In genomic region chr14:75280448-75280830, GRCh38 we compare ENCODE assay signal across 9 cellular contexts. TPM values are rescaled to one million over a fixed set of nuclear protein-coding genes. Genes with fewer than 3 reads are reported as not detected.
DNase-seq lines count a peak whose midpoint lies in the region; ATAC-seq, FAIRE-seq and TF ChIP-seq lines count a peak whose summit lies in the region.
"Had no signal": no experiment of that assay in that cellular context is flagged by ENCODE, and none has a peak within 500 bp of the region (broad histone marks: within the 10 kb centered on the region; RNA-seq: fewer than 3 reads in every experiment).

No MANE protein-coding gene starts in this region.

- no peak for ATAC-seq in K562
- no peak for ATAC-seq in GM21717 (IDR thresholded peaks at IDR 0.05; ENCODE audit: unreplicated experiment)

- TF ChIP-seq CTCF in K562 (IDR thresholded peaks at IDR 0.05 in 2 of 3, conservative IDR thresholded peaks at IDR 0.05 in 1 of 3; ENCODE audit: insufficient read depth in 2 of 3, low read depth in 1 of 3, low read length in 3 of 3): no peak
- TF ChIP-seq CTCF in spleen (IDR thresholded peaks at IDR 0.05 in 8 of 11, conservative IDR thresholded peaks at IDR 0.05 in 3 of 11): no peak

- intact Hi-C loops in K562 (cut with micrococcal nuclease): no loop called here
- intact Hi-C loops in spleen (cut with DNase I; ENCODE audit: low total_unique reads): no loop called here

- TF ChIP-seq EP300 in K562 (IDR thresholded peaks at IDR 0.05; ENCODE audit: low read length): no peak

- DNase-seq in K562 (ENCODE audit: extremely low read depth in 1 of 4, low spot score in 3 of 4): no peak
- peak; percentile 43 for DNase-seq in spleen
- DNase-seq in COLO829 (ENCODE audit: low spot score): no peak
- DNase-seq in GDM1 (lab: John Stamatoyannopoulos, UW): no peak
- DNase-seq in hippocampal formation (lab: John Stamatoyannopoulos, UW): no peak
- DNase-seq: activated CD4-positive, alpha-beta T cell treated with anti-CD3 and anti-CD28 coated beads, Interleukin-2, amount 50 U/mL, for 48 hours had no signal

- H3K27me3 ChIP-seq in HUES64 (ENCODE audit: insufficient read depth, low read length) (peaks cover 32% of the 10 kb centered on the region), K562 (ENCODE audit: control insufficient read depth in 2 of 2, insufficient read depth in 2 of 2, low read length in 2 of 2) (no peaks in the 10 kb centered on the region), layer of hippocampus (ENCODE audit: control insufficient read depth, insufficient read depth, low read length) (no peaks in the 10 kb centered on the region), spleen (replicated peaks in 1 of 7) (peaks cover 0 to 41% (median 8%) of the 10 kb centered on the region in 7 donors)

- TF ChIP-seq RAD21 in K562 (CRISPR knock-in tag; conservative IDR thresholded peaks at IDR 0.05 in 1 of 2, IDR thresholded peaks at IDR 0.05 in 1 of 2): no peak

- no peak for FAIRE-seq in K562 (lab: Jason Lieb, UNC)

- H3K27ac ChIP-seq in HUES64 (ENCODE audit: low read depth, low read length): peak overlapping the region; percentile 65; the same call in 1 of the 2 replicates
- H3K27ac ChIP-seq in K562 (ENCODE audit: extremely low read depth, low read depth, low read length): no peak overlapping the region
- peak overlapping the region; percentile 99 for H3K27ac ChIP-seq in layer of hippocampus (ENCODE audit: low read depth, low read length)
- peak overlapping the region in 6 of 8 donors; percentile 9 to 99 (median 96) for H3K27ac ChIP-seq in spleen

- CTCF ChIA-PET in K562 (lab: Yijun Ruan, JAX; ENCODE audit: low intra/inter-chr PET ratio): no interaction called here

- peaks cover 5% of the 10 kb centered on the region; the same call in 1 of the 3 replicates for H3K79me2 ChIP-seq in K562 (ENCODE audit: control insufficient read depth, insufficient read depth, low read length)

- no peaks in the 10 kb centered on the region for H3K9me1 ChIP-seq in K562 (ENCODE audit: control insufficient read depth, insufficient read depth, low read length)

- no peak overlapping the region for H3K4me2 ChIP-seq in K562 (ENCODE audit: insufficient read depth, low read length)

- TF ChIP-seq POLR2A in K562 (conservative IDR thresholded peaks at IDR 0.05) (no peak), spleen (IDR thresholded peaks at IDR 0.05) (no peak)

- WGBS in HUES64: 27% methylated on average over 6 of the region's 6 CpGs
- WGBS in K562 (ENCODE audit: insufficient coverage, low coverage, missing lambda C conversion rate): 72% methylated on average over 5 of the region's 6 CpGs
- WGBS in spleen, 5 donors: 93 to 98% (median 96%) methylated on average over 6 of the region's 6 CpGs

- peak overlapping the region; percentile 23 for H3K9ac ChIP-seq in HUES64 (ENCODE audit: low read depth, low read length)
- no peak overlapping the region; a peak in 1 of 4 replicates for H3K9ac ChIP-seq in K562 (ENCODE audit: insufficient read depth in 1 of 2, low read depth in 2 of 2, low read length in 2 of 2)

- no TSS peak for BruUV-seq in K562 (replicated peaks; lab: Mats Ljungman, UMichigan)

- H3K4me1 ChIP-seq in HUES64 (ENCODE audit: insufficient read depth, low read length) (peaks cover 20% of the 10 kb centered on the region), K562 (replicated peaks in 1 of 2; ENCODE audit: control insufficient read depth in 2 of 2, insufficient read depth in 2 of 2, low read length in 2 of 2) (peaks cover 29 to 39% of the 10 kb centered on the region in 2 experiments), spleen (peaks cover 19 to 87% (median 50%) of the 10 kb centered on the region in 6 donors)

- H3K36me3 ChIP-seq in HUES64 (ENCODE audit: insufficient read depth, low read length) (peaks cover 20% of the 10 kb centered on the region), K562 (ENCODE audit: control insufficient read depth, insufficient read depth, low read length) (peaks cover 18% of the 10 kb centered on the region; the same call in 2 of the 3 replicates), spleen (peaks cover 0 to 27% (median 10%) of the 10 kb centered on the region in 6 donors)

- H2AFZ ChIP-seq in K562 (ENCODE audit: low read depth, low read length): no peak overlapping the region

- peak overlapping the region; percentile 87 for H3K4me3 ChIP-seq in HUES64 (ENCODE audit: low read length)
- peak overlapping the region; percentile 71; the same call in 1 of the 2 replicates for H3K4me3 ChIP-seq in K562
- peak overlapping the region; percentile 54 to 81 (median 64) for H3K4me3 ChIP-seq in spleen

- no peaks in the 10 kb centered on the region for H3K9me3 ChIP-seq in HUES64 (ENCODE audit: insufficient read depth, low read depth, low read length)
- H3K9me3 ChIP-seq in K562 (replicated peaks; ENCODE audit: control insufficient read depth, insufficient read depth, low read depth, low read length): no peaks in the 10 kb centered on the region
- H3K9me3 ChIP-seq in spleen: no peaks in the 10 kb centered on the region

- in situ Hi-C loops in K562 (cut with MboI): no loop called here

- POLR2A ChIA-PET in K562 (lab: Yijun Ruan, JAX): interaction anchor here (0.5 to 3.5 kb wide), 7 partner anchors 10 to 117 kb away, joined by 3 to 24 read pairs (median 4); no protein-coding TSS in a partner anchor

- peaks cover 10% of the 10 kb centered on the region; the same call in 1 of the 2 replicates for H4K20me1 ChIP-seq in K562 (replicated peaks; ENCODE audit: control insufficient read depth, insufficient read depth, low read length)

TF ChIP-seq in K562, 482 proteins besides CTCF, POLR2A, EP300 and RAD21 (continues in another document):
- TF ChIP-seq, protein P1, sequence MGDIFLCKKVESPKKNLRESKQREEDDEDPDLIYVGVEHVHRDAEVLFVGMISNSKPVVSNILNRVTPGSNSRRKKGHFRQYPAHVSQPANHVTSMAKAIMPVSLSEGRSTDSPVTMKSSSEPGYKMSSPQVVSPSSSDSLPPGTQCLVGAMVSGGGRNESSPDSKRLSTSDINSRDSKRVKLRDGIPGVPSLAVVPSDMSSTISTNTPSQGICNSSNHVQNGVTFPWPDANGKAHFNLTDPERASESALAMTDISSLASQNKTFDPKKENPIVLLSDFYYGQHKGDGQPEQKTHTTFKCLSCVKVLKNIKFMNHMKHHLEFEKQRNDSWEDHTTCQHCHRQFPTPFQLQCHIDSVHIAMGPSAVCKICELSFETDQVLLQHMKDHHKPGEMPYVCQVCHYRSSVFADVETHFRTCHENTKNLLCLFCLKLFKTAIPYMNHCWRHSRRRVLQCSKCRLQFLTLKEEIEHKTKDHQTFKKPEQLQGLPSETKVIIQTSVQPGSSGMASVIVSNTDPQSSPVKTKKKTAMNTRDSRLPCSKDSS (IDR thresholded peaks at IDR 0.05; ENCODE audit: low read depth, partially characterized antibody): no peak
- TF ChIP-seq ZBTB33 (CRISPR knock-in tag; IDR thresholded peaks at IDR 0.05) (peak; percentile 81), RNF2 (IDR thresholded peaks at IDR 0.05) (no peak), POLR2AphosphoS5 (IDR thresholded peaks at IDR 0.05; ENCODE audit: control insufficient read depth, insufficient read depth, low read depth, low read length) (peak; percentile 43; the same call in 1 of the 2 replicates), IFI16 (CRISPR knock-in tag; IDR thresholded peaks at IDR 0.05) (no peak)
- TF ChIP-seq, protein P2, sequence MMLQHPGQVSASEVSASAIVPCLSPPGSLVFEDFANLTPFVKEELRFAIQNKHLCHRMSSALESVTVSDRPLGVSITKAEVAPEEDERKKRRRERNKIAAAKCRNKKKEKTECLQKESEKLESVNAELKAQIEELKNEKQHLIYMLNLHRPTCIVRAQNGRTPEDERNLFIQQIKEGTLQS (IDR thresholded peaks at IDR 0.05): no peak
- TF ChIP-seq, protein P2 (CRISPR knock-in tag; conservative IDR thresholded peaks at IDR 0.05): peak; percentile 67; the same call in 1 of the 2 replicates

RNA-seq across cellular contexts. Expression of gene FOS, which starts 1.8 kb away (rescaled TPM):
- 11.4 TPM for polyA plus RNA-seq in HUES64 (2013, experiment 1 of 2)
- polyA plus RNA-seq in HUES64 (2013, experiment 2 of 2): 10.3 TPM
- 20.9 and 54.0 TPM in 2 replicates for total RNA-seq in K562 (2011; cell fraction: chromatin; rRNA removed; ENCODE audit: low replicate concordance)
- total RNA-seq in K562 (2011; cell fraction: nucleolus; rRNA removed): 42.1 and 51.5 TPM in 2 replicates
- 28.7 and 32.3 TPM in 2 replicates for total RNA-seq in K562 (2011; cell fraction: nucleoplasm; rRNA removed)
- 12.1 and 19.4 TPM in 2 replicates for total RNA-seq in K562 (2014; rRNA removed)
- 4.2 and 8.9 TPM in 2 replicates for total RNA-seq in K562 (2014; rRNA removed; fragmentation: Illumina TruSeq; extraction: Trizol)
- total RNA-seq in K562 (2015; rRNA removed; fragmentation: Illumina TruSeq; extraction: Trizol): 0.54 and 1.1 TPM in 2 replicates
- 13.8 and 17.4 TPM in 2 replicates for total RNA-seq in K562 (2021)
- 3.6 and 5.7 TPM in 2 replicates for polyA plus RNA-seq in K562 (2011; rRNA removed)
- 3.7 and 20.6 TPM in 2 replicates for polyA plus RNA-seq in K562 (2011; cell fraction: cytosol; rRNA removed)
- polyA plus RNA-seq in K562 (2011; cell fraction: nucleus; rRNA removed): 13.7 and 48.9 TPM in 2 replicates
- polyA plus RNA-seq in K562 (2012): 8.3 and 9.7 TPM in 2 replicates
- 8.2 and 12.8 TPM in 2 replicates for polyA plus RNA-seq in K562 (2014; fragmentation: Illumina TruSeq; extraction: Trizol)
- 1 to 10 TPM in 1 of 2 experiments, under 1 TPM in 1; 0.56 to 2.1 TPM for polyA plus RNA-seq in K562 (2014; fragmentation: Nextera tagmentation; extraction: Ambion mirVana)
- polyA plus RNA-seq in K562 (2014; rRNA removed): 11.6 and 14.8 TPM in 2 replicates
- polyA minus RNA-seq in K562 (2011; rRNA and poly(A)+ RNA removed): 3.8 and 7.1 TPM in 2 replicates
- polyA minus RNA-seq in K562 (2011; cell fraction: cytosol; rRNA and poly(A)+ RNA removed): 7.6 and 8.7 TPM in 2 replicates
- 24.0 and 43.5 TPM in 2 replicates for polyA minus RNA-seq in K562 (2011; cell fraction: nucleus; rRNA and poly(A)+ RNA removed)
- 100 to 1,000 TPM in 5 of 7 donors, 10 to 100 TPM in 2; 46.0 to 414 (median 192) TPM for total RNA-seq in spleen
- polyA plus RNA-seq in spleen: 10 to 100 TPM; 18.8 to 32.9 (median 20.2) TPM
